Comparison of ENCODE assay signal across 19 cellular contexts in genomic region chr7:54581511-54581910, GRCh38. TPM values are rescaled to one million over a fixed set of nuclear protein-coding genes. Genes with fewer than 3 reads are reported as not detected.
"Had no signal": no experiment of that assay in that cellular context is flagged by ENCODE, and none has a peak within 500 bp of the region (broad histone marks: within the 10 kb centered on the region; RNA-seq: fewer than 3 reads in every experiment).

No MANE protein-coding gene starts in this region.

- H3K27me3 ChIP-seq: body of pancreas, esophagus squamous epithelium, neural progenitor cell, ovary, sigmoid colon, upper lobe of left lung had no signal

- H3K27ac Mint-ChIP-seq: activated CD4-positive, alpha-beta T cell treated with anti-CD3 and anti-CD28 coated beads for 36 hours; activated CD8-positive, alpha-beta T cell treated with anti-CD3 and anti-CD28 coated beads for 36 hours; activated naive CD4-positive, alpha-beta T cell treated with anti-CD3 and anti-CD28 coated beads, Interleukin-2, amount 50 U/mL, for 24 hours; immature natural killer cell; neural progenitor cell; stimulated activated naive CD8-positive, alpha-beta T cell treated with anti-CD3 and anti-CD28 coated beads, Interleukin-15, amount 100 ng/mL, for 72 hours; T-helper 17 cell had no signal

- ATAC-seq: activated CD4-positive, alpha-beta T cell treated with anti-CD3 and anti-CD28 coated beads for 36 hours; activated CD8-positive, alpha-beta T cell treated with anti-CD3 and anti-CD28 coated beads for 36 hours; body of pancreas; stimulated activated naive CD8-positive, alpha-beta T cell treated with anti-CD3 and anti-CD28 coated beads, Interleukin-15, amount 100 ng/mL, for 72 hours; T-helper 17 cell had no signal

- H3K9me3 Mint-ChIP-seq: activated naive CD4-positive, alpha-beta T cell treated with anti-CD3 and anti-CD28 coated beads, Interleukin-2, amount 50 U/mL, for 24 hours; neural progenitor cell had no signal

- H3K4me1 ChIP-seq: body of pancreas, esophagus squamous epithelium, neural progenitor cell, upper lobe of left lung had no signal

- H3K27ac ChIP-seq: body of pancreas, coronary artery, esophagus squamous epithelium, neural progenitor cell, ovary, sigmoid colon, upper lobe of left lung had no signal

- H3K4me1 Mint-ChIP-seq: activated CD4-positive, alpha-beta T cell treated with anti-CD3 and anti-CD28 coated beads for 36 hours; activated naive CD4-positive, alpha-beta T cell treated with anti-CD3 and anti-CD28 coated beads, Interleukin-2, amount 50 U/mL, for 24 hours; central memory CD8-positive, alpha-beta T cell; immature natural killer cell; neural progenitor cell; stimulated activated naive CD8-positive, alpha-beta T cell treated with anti-CD3 and anti-CD28 coated beads, Interleukin-15, amount 100 ng/mL, for 72 hours; T-helper 17 cell had no signal

- H3K4me3 ChIP-seq: body of pancreas, coronary artery, esophagus squamous epithelium, lung, neural progenitor cell, ovary, sigmoid colon, upper lobe of left lung had no signal

- H3K4me2 ChIP-seq: neural progenitor cell had no signal

- H3K36me3 ChIP-seq: esophagus squamous epithelium, neural progenitor cell, ovary, sigmoid colon, upper lobe of left lung had no signal

- DNase-seq: activated CD4-positive, alpha-beta T cell treated with anti-CD3 and anti-CD28 coated beads for 36 hours; activated CD8-positive, alpha-beta T cell treated with anti-CD3 and anti-CD28 coated beads for 36 hours; activated effector memory CD4-positive, alpha-beta T cell treated with anti-CD3 and anti-CD28 coated beads, Interleukin-2, amount 50 U/mL, for 16 hours; activated T-cell treated with anti-CD3 and anti-CD28 coated beads, Interleukin-2, amount 50 U/mL, for 48 hours; body of pancreas; esophagus squamous epithelium; head of caudate nucleus; immature natural killer cell; ovary; sigmoid colon; stimulated activated CD4-positive, alpha-beta T cell treated with anti-CD3 and anti-CD28 coated beads, Interleukin-1b, Interleukin-23, amount 100 ng/mL, for 48 hours; stimulated activated naive CD8-positive, alpha-beta T cell treated with anti-CD3 and anti-CD28 coated beads, Interleukin-15, amount 100 ng/mL, for 72 hours; T-helper 17 cell; upper lobe of left lung had no signal

- H3K4me3 Mint-ChIP-seq: activated CD4-positive, alpha-beta T cell treated with anti-CD3 and anti-CD28 coated beads for 36 hours; activated CD8-positive, alpha-beta T cell treated with anti-CD3 and anti-CD28 coated beads for 36 hours; activated naive CD4-positive, alpha-beta T cell treated with anti-CD3 and anti-CD28 coated beads, Interleukin-2, amount 50 U/mL, for 24 hours; central memory CD8-positive, alpha-beta T cell; immature natural killer cell; neural progenitor cell; stimulated activated naive CD8-positive, alpha-beta T cell treated with anti-CD3 and anti-CD28 coated beads, Interleukin-15, amount 100 ng/mL, for 72 hours; T-helper 17 cell had no signal

- H3K27me3 Mint-ChIP-seq: activated CD4-positive, alpha-beta T cell treated with anti-CD3 and anti-CD28 coated beads for 36 hours; activated CD8-positive, alpha-beta T cell treated with anti-CD3 and anti-CD28 coated beads for 36 hours; activated naive CD4-positive, alpha-beta T cell treated with anti-CD3 and anti-CD28 coated beads, Interleukin-2, amount 50 U/mL, for 24 hours; central memory CD8-positive, alpha-beta T cell; stimulated activated naive CD8-positive, alpha-beta T cell treated with anti-CD3 and anti-CD28 coated beads, Interleukin-15, amount 100 ng/mL, for 72 hours; T-helper 17 cell had no signal

- H3K9ac ChIP-seq: neural progenitor cell had no signal

- H3K36me3 Mint-ChIP-seq: activated naive CD4-positive, alpha-beta T cell treated with anti-CD3 and anti-CD28 coated beads, Interleukin-2, amount 50 U/mL, for 24 hours; immature natural killer cell; neural progenitor cell had no signal

- H3K9me3 ChIP-seq: body of pancreas, esophagus squamous epithelium, ovary, sigmoid colon, upper lobe of left lung had no signal

- H2AFZ ChIP-seq: neural progenitor cell had no signal

RNA-seq across cellular contexts. Expression of gene VSTM2A, which starts 39.3 kb away (rescaled TPM):
- total RNA-seq: activated CD4-positive, alpha-beta T cell treated with anti-CD3 and anti-CD28 coated beads for 36 hours; activated CD8-positive, alpha-beta T cell treated with anti-CD3 and anti-CD28 coated beads for 36 hours; esophagus squamous epithelium; lung; ovary; T-helper 17 cell; upper lobe of left lung had no signal
- polyA plus RNA-seq: immature natural killer cell, lung had no signal
